1 cellular context compared by ENCODE assay signal in the genomic region with DNA sequence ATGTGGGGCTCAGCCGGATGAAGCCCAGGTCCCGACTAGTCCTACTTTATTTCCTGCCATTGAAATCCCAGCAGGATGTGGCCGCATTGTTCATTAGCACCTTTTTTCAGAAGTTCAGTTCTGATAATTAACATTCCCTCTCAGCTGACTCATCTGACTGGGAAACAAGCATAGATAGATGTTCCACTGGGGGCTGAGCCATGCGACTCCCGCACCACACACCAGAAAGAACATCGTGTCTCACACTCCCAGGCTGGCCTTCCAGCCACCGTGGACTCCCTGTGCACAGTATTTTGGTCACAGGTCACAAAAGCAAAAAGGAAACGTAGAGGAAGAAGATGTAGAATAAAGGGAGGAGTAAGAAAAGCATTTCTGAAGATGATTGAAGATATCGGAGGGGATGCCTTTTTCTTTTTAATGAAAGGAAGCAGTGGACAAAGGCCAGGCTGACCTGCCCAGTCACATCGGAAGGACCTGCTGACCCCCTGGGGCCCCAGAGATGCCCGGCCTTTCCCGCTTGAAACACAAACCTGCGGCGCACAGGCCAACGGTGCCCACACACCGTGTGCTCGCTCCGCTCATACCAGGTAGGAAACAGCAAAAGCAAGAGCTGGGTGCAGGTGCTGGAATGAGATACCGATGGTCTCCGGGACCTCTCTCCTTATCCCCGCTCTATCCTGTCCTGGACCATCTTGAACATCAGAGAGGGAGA.
A peak's percentile ranks its signal among the peaks of the same experiment; 100 is the strongest.
TF ChIP-seq lines count a peak whose summit lies in the region.

No MANE protein-coding gene starts in this region.

TF ChIP-seq in endothelial cell of umbilical vein, 7 proteins besides CTCF, POLR2A, EP300 and RAD21:
- peak; percentile 76 for TF ChIP-seq GATA2 (IDR thresholded peaks at IDR 0.05; ENCODE audit: insufficient read depth, insufficient read length, low read depth, low read length)
- TF ChIP-seq, protein P1, sequence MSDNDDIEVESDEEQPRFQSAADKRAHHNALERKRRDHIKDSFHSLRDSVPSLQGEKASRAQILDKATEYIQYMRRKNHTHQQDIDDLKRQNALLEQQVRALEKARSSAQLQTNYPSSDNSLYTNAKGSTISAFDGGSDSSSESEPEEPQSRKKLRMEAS (IDR thresholded peaks at IDR 0.05; ENCODE audit: insufficient read depth, insufficient read length) = no peak
- peak; percentile 54 for TF ChIP-seq POLR2AphosphoS5 (IDR thresholded peaks at IDR 0.05; ENCODE audit: insufficient read depth, low read depth, low read length)
- peak; percentile 94 for TF ChIP-seq FOS (IDR thresholded peaks at IDR 0.05; ENCODE audit: borderline replicate concordance, insufficient read depth, low read length)
- TF ChIP-seq EZH2 (IDR thresholded peaks at IDR 0.05; ENCODE audit: borderline replicate concordance, low read depth, low read length, severe bottlenecking) = no peak
- TF ChIP-seq MYC (IDR thresholded peaks at IDR 0.05; ENCODE audit: low read depth, low read length) = no peak
- TF ChIP-seq JUN (IDR thresholded peaks at IDR 0.05; ENCODE audit: borderline replicate concordance, insufficient read depth, insufficient read length, low read depth) = peak; percentile 74
